ENCODE assay signal across 8 cellular contexts in genomic region chr15:88274534-88275460, GRCh38. TPM values are rescaled to one million over a fixed set of nuclear protein-coding genes. Genes with fewer than 3 reads are reported as not detected.
DNase-seq lines count a peak whose midpoint lies in the region; ATAC-seq and TF ChIP-seq lines count a peak whose summit lies in the region.

No MANE protein-coding gene starts in this region.

- H3K36me3 ChIP-seq in heart left ventricle: no peaks in the 10 kb centered on the region

- intact Hi-C loops in heart left ventricle (cut with DNase I): loop anchor here in 7 of 10 donors (10.0 kb wide), 4 partner anchors 170 to 1650 kb away; no protein-coding TSS in a partner anchor

- no peaks in the 10 kb centered on the region for H3K4me1 ChIP-seq in heart left ventricle

- H3K27ac ChIP-seq in C4-2B: no peak overlapping the region
- H3K27ac ChIP-seq in heart left ventricle: no peak overlapping the region

- H3K9me3 Mint-ChIP-seq in activated naive CD4-positive, alpha-beta T cell treated with anti-CD3 and anti-CD28 coated beads, Interleukin-2, amount 50 U/mL, for 72 hours: no peaks in the 10 kb centered on the region

- H3K36me3 Mint-ChIP-seq in activated naive CD4-positive, alpha-beta T cell treated with anti-CD3 and anti-CD28 coated beads, Interleukin-2, amount 50 U/mL, for 72 hours: no peaks in the 10 kb centered on the region

- TF ChIP-seq CTCF in C4-2B (conservative IDR thresholded peaks at IDR 0.05) (peak; percentile 93), heart left ventricle (IDR thresholded peaks at IDR 0.05) (peak; percentile 67 to 84 (median 80))

- WGBS in heart left ventricle, 4 donors: 39 to 44% (median 40%) methylated on average over 10 to 11 of the region's 11 CpGs

- no peak overlapping the region for H3K27ac Mint-ChIP-seq in activated naive CD4-positive, alpha-beta T cell treated with anti-CD3 and anti-CD28 coated beads, Interleukin-2, amount 50 U/mL, for 72 hours

- ATAC-seq in GM18868 (IDR thresholded peaks at IDR 0.05; ENCODE audit: unreplicated experiment): peak; percentile 93
- ATAC-seq in HG03378 (IDR thresholded peaks at IDR 0.05; ENCODE audit: unreplicated experiment): peak; percentile 69
- ATAC-seq in activated naive CD4-positive, alpha-beta T cell treated with anti-CD3 and anti-CD28 coated beads, Interleukin-2, amount 50 U/mL, for 72 hours: peak; percentile 62 to 82
- ATAC-seq in heart left ventricle: peak; percentile 32 to 81 (median 78)

- H3K9me3 ChIP-seq in heart left ventricle: peaks cover 0 to 3% (median 0%) of the 10 kb centered on the region in 12 donors

- peaks cover 0 to 16% (median 0%) of the 10 kb centered on the region in 9 donors for H3K27me3 ChIP-seq in heart left ventricle

- H3K4me3 ChIP-seq in heart left ventricle: no peak overlapping the region

- TF ChIP-seq POLR2A in heart left ventricle (IDR thresholded peaks at IDR 0.05): no peak

- peak; percentile 70 for DNase-seq in RPMI8226
- peak in 1 of 2 donors; percentile 75 for DNase-seq in activated naive CD4-positive, alpha-beta T cell treated with anti-CD3 and anti-CD28 coated beads, Interleukin-2, amount 50 U/mL, for 72 hours (ENCODE audit: low spot score in 2 of 2)
- DNase-seq in heart left ventricle: peak in 4 of 5 donors; percentile 46 to 57 (median 52)
- peak; percentile 21 for DNase-seq in renal cortical epithelial cell (ENCODE audit: low read depth)
- DNase-seq in mesenteric fat pad (ENCODE audit: low spot score): no peak

RNA-seq across cellular contexts. Expression of gene NTRK3, which starts 18.3 kb away (rescaled TPM):
- 1 to 10 TPM in 1 of 2 donors, under 1 TPM in 1; 0.71 to 4.0 TPM for total RNA-seq in activated naive CD4-positive, alpha-beta T cell treated with anti-CD3 and anti-CD28 coated beads, Interleukin-2, amount 50 U/mL, for 72 hours
- 1 to 10 TPM in 8 of 9 donors, under 1 TPM in 1; 0.56 to 6.8 (median 2.0) TPM for total RNA-seq in heart left ventricle
- 1 to 10 TPM in 1 of 2 donors, under 1 TPM in 1; 0.53 to 2.4 TPM for polyA plus RNA-seq in heart left ventricle
- total RNA-seq in renal cortical epithelial cell: under 0.01 TPM in 1 of 2 replicates, not detected in the other
- total RNA-seq in mesenteric fat pad: 1.6 TPM
